1 cellular context compared by ENCODE assay signal in genomic region chr6:54535568-54535967, GRCh38.
TF ChIP-seq lines count a peak whose summit lies in the region.

No MANE protein-coding gene starts in this region.

TF ChIP-seq in HepG2, 621 proteins besides CTCF, POLR2A, EP300 and RAD21 (continued from another document):
- TF ChIP-seq ATF4 (CRISPR knock-in tag; IDR thresholded peaks at IDR 0.05): no peak
- peak; percentile 84 for TF ChIP-seq MAFF (IDR thresholded peaks at IDR 0.05; ENCODE audit: low read depth, low read length)
- TF ChIP-seq TERF1 (CRISPR knock-in tag; IDR thresholded peaks at IDR 0.05): no peak
- no peak for TF ChIP-seq GPN1 (CRISPR knock-in tag; IDR thresholded peaks at IDR 0.05; ENCODE audit: borderline replicate concordance)
- no peak for TF ChIP-seq MAFG (CRISPR knock-in tag; IDR thresholded peaks at IDR 0.05)
- no peak for TF ChIP-seq ZBTB1 (CRISPR knock-in tag; IDR thresholded peaks at IDR 0.05; ENCODE audit: borderline replicate concordance)
